In genomic region chr3:102225407-102226132, GRCh38 we compare ENCODE assay signal across 9 cellular contexts.
A peak's percentile ranks its signal among the peaks of the same experiment; 100 is the strongest.
DNase-seq lines count a peak whose midpoint lies in the region; ATAC-seq, FAIRE-seq and TF ChIP-seq lines count a peak whose summit lies in the region.
"Had no signal": no experiment of that assay in that cellular context is flagged by ENCODE, and none has a peak within 500 bp of the region (broad histone marks: within the 10 kb centered on the region; RNA-seq: fewer than 3 reads in every experiment).

No MANE protein-coding gene starts in this region.

- H3K36me3 ChIP-seq in GM12878 (ENCODE audit: control insufficient read depth in 2 of 2, insufficient read depth in 2 of 2, low read length in 1 of 2): no peaks in the 10 kb centered on the region
- no peaks in the 10 kb centered on the region for H3K36me3 ChIP-seq in stomach
- H3K36me3 ChIP-seq: BLaER1 treated with 17β-estradiol and CSF1 and Interleukin-3, amounts not matched to agents 10 nM and 100 nM had no signal

- CTCF ChIA-PET in GM12878 (lab: Yijun Ruan, JAX): interaction anchor here (0.6 to 15.2 kb wide), 106 partner anchors 9 to 652 kb away, joined by 3 to 1057 read pairs (median 4); partner anchors contain the start of genes CEP97, NFKBIZ and PCNP

- H3K4me1 ChIP-seq in GM12878 (ENCODE audit: control insufficient read depth, insufficient read depth, low read length) (peaks cover 4% of the 10 kb centered on the region; the same call in 1 of the 2 replicates), stomach (peaks cover 0 to 24% (median 8%) of the 10 kb centered on the region in 4 donors)

- peak; percentile 60 for DNase-seq in SIG-M5 treated with dmso at 0.1 percent for 504 hours (lab: John Stamatoyannopoulos, UW; ENCODE audit: unreplicated experiment)
- no peak for DNase-seq in SIG-M5 (lab: John Stamatoyannopoulos, UW)
- peak; percentile 3 for DNase-seq in NCI-H345 treated with DMSO at 0.1 percent for 48 hours (lab: John Stamatoyannopoulos, UW; ENCODE audit: unreplicated experiment)
- DNase-seq in GM12878 (ENCODE audit: low read depth, low spot score): peak; percentile 42
- DNase-seq in inferior parietal cortex (ENCODE audit: extremely low spot score): peak; percentile 67
- no peak for DNase-seq in stomach
- DNase-seq in activated gamma-delta T cell treated with Interleukin-2 at 50 U/mL for 16 hours: no peak

- H3K27ac ChIP-seq in GM12878 (ENCODE audit: control insufficient read depth, insufficient read depth) (no peak overlapping the region), stomach (no peak overlapping the region)

- no peak overlapping the region for H3K9ac ChIP-seq in GM12878 (ENCODE audit: control insufficient read depth, insufficient read depth, low read length)

- no peaks in the 10 kb centered on the region; the same call in 2 of the 3 replicates for H3K9me3 ChIP-seq in GM12878 (replicated peaks; ENCODE audit: control insufficient read depth, insufficient read depth, low read length)
- H3K9me3 ChIP-seq in stomach: no peaks in the 10 kb centered on the region

- peak; percentile 95 for TF ChIP-seq RAD21 in GM12878 (IDR thresholded peaks at IDR 0.05; ENCODE audit: insufficient read depth, low read depth, low read length)

- intact Hi-C loops in GM12878 (cut with micrococcal nuclease; ENCODE audit: unreplicated experiment) (loop anchor here (1.0 to 2.0 kb wide), 7 partner anchors 167 to 531 kb away; no protein-coding TSS in a partner anchor), stomach (cut with DNase I; ENCODE audit: low total_unique reads) (loop anchor here (5.0 kb wide), 1 partner anchor 413 kb away; no protein-coding TSS in a partner anchor)

- no peak overlapping the region for H3K4me3 ChIP-seq in GM12878
- no peak overlapping the region for H3K4me3 ChIP-seq in stomach
- H3K4me3 ChIP-seq: BLaER1 treated with 17β-estradiol and CSF1 and Interleukin-3, amounts not matched to agents 10 nM and 100 nM had no signal

- no peak overlapping the region for H3K4me2 ChIP-seq in GM12878 (ENCODE audit: control insufficient read depth, insufficient read depth)

- TF ChIP-seq EP300 in GM12878 (IDR thresholded peaks at IDR 0.05; ENCODE audit: borderline replicate concordance in 1 of 2, control insufficient read depth in 1 of 2, low read depth in 2 of 2, low read length in 2 of 2): no peak
- no peak for TF ChIP-seq EP300 in stomach (IDR thresholded peaks at IDR 0.05)

- no TSS peak for BruUV-seq in GM12878 (replicated peaks; lab: Mats Ljungman, UMichigan)

- WGBS in GM12878 (ENCODE audit: insufficient coverage, insufficient replicate concordance, low lambda C conversion rate, missing lambda C conversion rate): 0% methylated on average over 1 of the region's 1 CpG
- 8 to 19% (median 12%) methylated on average over 1 of the region's 1 CpG for WGBS in stomach, 5 donors

- in situ Hi-C loops in GM12878 (cut with MboI): loop anchor here (5.0 kb wide), 3 partner anchors 312 to 538 kb away; partner anchors contain the start of gene RPL24

- POLR2A ChIA-PET in GM12878 (lab: Charles Lee): interaction anchor here (1.1 to 2.0 kb wide), 6 partner anchors 12 to 420 kb away, joined by 3 to 15 read pairs (median 4); no protein-coding TSS in a partner anchor

- SMC1A ChIA-PET in GM12878 (lab: Charles Lee; ENCODE audit: uncharacterized antibody, unreplicated experiment): interaction anchor here (0.7 to 10.9 kb wide), 91 partner anchors 9 to 539 kb away, joined by 3 to 949 read pairs (median 5); partner anchors contain the start of genes CEP97, NFKBIZ, NXPE3 and RPL24

- RAD21 ChIA-PET in GM12878 (lab: Charles Lee; ENCODE audit: unreplicated experiment): interaction anchor here (0.8 to 13.0 kb wide), 66 partner anchors 9 to 553 kb away, joined by 3 to 659 read pairs (median 5); partner anchors contain the start of gene NFKBIZ

- no peak overlapping the region for H2AFZ ChIP-seq in GM12878 (ENCODE audit: control insufficient read depth, low read depth, low read length)

- TF ChIP-seq POLR2A in GM12878 (IDR thresholded peaks at IDR 0.05; ENCODE audit: low read depth, low read length) (no peak), stomach (IDR thresholded peaks at IDR 0.05) (no peak)

- no peak for FAIRE-seq in GM12878 (lab: Jason Lieb, UNC)

- no peaks in the 10 kb centered on the region for H3K79me2 ChIP-seq in GM12878 (ENCODE audit: control insufficient read depth, insufficient read depth, low read length)

- H4K20me1 ChIP-seq in GM12878 (ENCODE audit: control insufficient read depth, insufficient read depth): no peaks in the 10 kb centered on the region
- H4K20me1 ChIP-seq: BLaER1 treated with 17β-estradiol and CSF1 and Interleukin-3, amounts not matched to agents 10 nM and 100 nM had no signal

- TF ChIP-seq CTCF in GM12878 (IDR thresholded peaks at IDR 0.05 in 2 of 3, conservative IDR thresholded peaks at IDR 0.05 in 1 of 3; ENCODE audit: control insufficient read depth in 2 of 3, extremely low read depth in 1 of 3, insufficient read depth in 1 of 3, low read depth in 3 of 3, low read length in 3 of 3) (peak; percentile 59 to 77 (median 60)), stomach (IDR thresholded peaks at IDR 0.05) (peak in 5 of 7 experiments; percentile 44 to 74 (median 62))

- no peaks in the 10 kb centered on the region for H3K27me3 ChIP-seq in GM12878 (replicated peaks in 1 of 2; ENCODE audit: control insufficient read depth in 2 of 2, insufficient read depth in 2 of 2, low read length in 1 of 2)
- H3K27me3 ChIP-seq in stomach: no peaks in the 10 kb centered on the region
- H3K27me3 ChIP-seq: BLaER1 treated with 17β-estradiol and CSF1 and Interleukin-3, amounts not matched to agents 10 nM and 100 nM had no signal

- ATAC-seq in HG02870 (IDR thresholded peaks at IDR 0.05; ENCODE audit: unreplicated experiment): peak; percentile 46
- ATAC-seq in GM12878: peak; percentile 83

TF ChIP-seq in GM12878, 131 proteins besides CTCF, POLR2A, EP300 and RAD21:
- TF ChIP-seq ATF7 (IDR thresholded peaks at IDR 0.05; ENCODE audit: low read depth) (0 out of 2 replicates have a peak, but pooled peaks have one; percentile 23), RELA (IDR thresholded peaks at IDR 0.05; ENCODE audit: borderline replicate concordance, partially characterized antibody) (no peak), IKZF2 (IDR thresholded peaks at IDR 0.05) (peak in 1 of 2 experiments; percentile 26; a peak in 2 of 4 replicates), SMARCA5 (IDR thresholded peaks at IDR 0.05) (0 out of 2 replicates have a peak, but pooled peaks have one; percentile 25), CBX5 (IDR thresholded peaks at IDR 0.05; ENCODE audit: low read depth) (no peak), RB1 (IDR thresholded peaks at IDR 0.05; ENCODE audit: borderline replicate concordance) (peak; percentile 30; the same call in 1 of the 2 replicates), YY1 (IDR thresholded peaks at IDR 0.05; ENCODE audit: low read depth, low read length) (peak; percentile 58), IKZF1 (conservative IDR thresholded peaks at IDR 0.05) (no peak; the same call in 1 of the 2 replicates), SMC3 (IDR thresholded peaks at IDR 0.05; ENCODE audit: borderline replicate concordance, low read length) (peak; percentile 95), CHD4 (IDR thresholded peaks at IDR 0.05) (no peak), NBN (IDR thresholded peaks at IDR 0.05) (0 out of 2 replicates have a peak, but pooled peaks have one; percentile 27), PAX5 (IDR thresholded peaks at IDR 0.05; ENCODE audit: borderline replicate concordance, low read depth, low read length) (no peak), SREBF2 (IDR thresholded peaks at IDR 0.05; ENCODE audit: low read length) (no peak), YBX1 (IDR thresholded peaks at IDR 0.05) (no peak), IRF4 (IDR thresholded peaks at IDR 0.05; ENCODE audit: low read depth, low read length) (peak; percentile 25; the same call in 1 of the 2 replicates)
- TF ChIP-seq, protein P1, sequence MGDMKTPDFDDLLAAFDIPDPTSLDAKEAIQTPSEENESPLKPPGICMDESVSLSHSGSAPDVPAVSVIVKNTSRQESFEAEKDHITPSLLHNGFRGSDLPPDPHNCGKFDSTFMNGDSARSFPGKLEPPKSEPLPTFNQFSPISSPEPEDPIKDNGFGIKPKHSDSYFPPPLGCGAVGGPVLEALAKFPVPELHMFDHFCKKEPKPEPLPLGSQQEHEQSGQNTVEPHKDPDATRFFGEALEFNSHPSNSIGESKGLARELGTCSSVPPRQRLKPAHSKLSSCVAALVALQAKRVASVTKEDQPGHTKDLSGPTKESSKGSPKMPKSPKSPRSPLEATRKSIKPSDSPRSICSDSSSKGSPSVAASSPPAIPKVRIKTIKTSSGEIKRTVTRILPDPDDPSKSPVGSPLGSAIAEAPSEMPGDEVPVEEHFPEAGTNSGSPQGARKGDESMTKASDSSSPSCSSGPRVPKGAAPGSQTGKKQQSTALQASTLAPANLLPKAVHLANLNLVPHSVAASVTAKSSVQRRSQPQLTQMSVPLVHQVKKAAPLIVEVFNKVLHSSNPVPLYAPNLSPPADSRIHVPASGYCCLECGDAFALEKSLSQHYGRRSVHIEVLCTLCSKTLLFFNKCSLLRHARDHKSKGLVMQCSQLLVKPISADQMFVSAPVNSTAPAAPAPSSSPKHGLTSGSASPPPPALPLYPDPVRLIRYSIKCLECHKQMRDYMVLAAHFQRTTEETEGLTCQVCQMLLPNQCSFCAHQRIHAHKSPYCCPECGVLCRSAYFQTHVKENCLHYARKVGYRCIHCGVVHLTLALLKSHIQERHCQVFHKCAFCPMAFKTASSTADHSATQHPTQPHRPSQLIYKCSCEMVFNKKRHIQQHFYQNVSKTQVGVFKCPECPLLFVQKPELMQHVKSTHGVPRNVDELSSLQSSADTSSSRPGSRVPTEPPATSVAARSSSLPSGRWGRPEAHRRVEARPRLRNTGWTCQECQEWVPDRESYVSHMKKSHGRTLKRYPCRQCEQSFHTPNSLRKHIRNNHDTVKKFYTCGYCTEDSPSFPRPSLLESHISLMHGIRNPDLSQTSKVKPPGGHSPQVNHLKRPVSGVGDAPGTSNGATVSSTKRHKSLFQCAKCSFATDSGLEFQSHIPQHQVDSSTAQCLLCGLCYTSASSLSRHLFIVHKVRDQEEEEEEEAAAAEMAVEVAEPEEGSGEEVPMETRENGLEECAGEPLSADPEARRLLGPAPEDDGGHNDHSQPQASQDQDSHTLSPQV (IDR thresholded peaks at IDR 0.05): no peak

Comparison
In these comparisons a context has a peak if more than half of its experiments do, and no peak if none do; other contexts are left out.
1. DNase-seq: peak in SIG-M5 treated with dmso at 0.1 percent for 504 hours (single experiment), NCI-H345 treated with DMSO at 0.1 percent for 48 hours (single experiment), GM12878 (single experiment) and inferior parietal cortex (single experiment); none in SIG-M5 (single experiment), stomach (single experiment) and activated gamma-delta T cell treated with Interleukin-2 at 50 U/mL for 16 hours (single experiment).